1 cellular context compared by ENCODE assay signal in the genomic region with DNA sequence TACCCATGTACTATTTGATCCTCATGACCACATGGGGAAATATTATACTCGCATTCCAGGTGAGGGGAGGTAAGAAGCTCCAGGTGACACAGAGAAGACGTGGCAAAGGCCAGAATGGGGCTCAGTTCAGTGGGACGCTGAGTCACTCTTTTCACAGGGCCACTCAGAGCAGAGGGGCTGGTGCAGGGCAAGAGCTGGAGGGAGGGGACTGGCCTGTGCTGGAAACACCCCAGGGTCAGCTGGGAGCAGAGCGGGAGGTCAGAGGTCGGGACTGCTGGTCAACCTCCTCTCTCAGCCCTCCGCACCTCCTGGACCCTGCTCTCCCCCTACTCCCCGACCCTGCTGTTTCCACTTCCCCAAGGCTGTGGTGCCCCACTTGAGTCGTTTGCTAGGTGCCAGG.
TF ChIP-seq lines count a peak whose summit lies in the region.

No MANE protein-coding gene starts in this region.

TF ChIP-seq in H1, 55 proteins besides CTCF, POLR2A, EP300 and RAD21:
- TF ChIP-seq CHD2 (IDR thresholded peaks at IDR 0.05; ENCODE audit: low read length) (no peak), BCL11A (IDR thresholded peaks at IDR 0.05; ENCODE audit: low read depth in 2 of 2, low read length in 2 of 2) (no peak), ASH2L (IDR thresholded peaks at IDR 0.05; ENCODE audit: low read length) (no peak), TAF1 (IDR thresholded peaks at IDR 0.05; ENCODE audit: low read depth, low read length) (no peak), CHD1 (IDR thresholded peaks at IDR 0.05; ENCODE audit: low read depth, low read length) (no peak), YY1 (IDR thresholded peaks at IDR 0.05; ENCODE audit: low read depth, low read length) (no peak), GABPA (IDR thresholded peaks at IDR 0.05; ENCODE audit: borderline replicate concordance, insufficient read depth, low read length) (no peak), RBBP5 (IDR thresholded peaks at IDR 0.05; ENCODE audit: borderline replicate concordance, low read depth, low read length) (no peak), TAF7 (optimal IDR thresholded peaks at IDR 0.05; ENCODE audit: borderline replicate concordance, low read depth, low read length) (no peak), RXRA (IDR thresholded peaks at IDR 0.05; ENCODE audit: insufficient read depth, low read depth, low read length) (no peak), TCF12 (IDR thresholded peaks at IDR 0.05; ENCODE audit: low read depth, low read length) (no peak), USF2 (IDR thresholded peaks at IDR 0.05; ENCODE audit: low read length) (no peak), SP2 (IDR thresholded peaks at IDR 0.05; ENCODE audit: low read length) (no peak), CREB1 (IDR thresholded peaks at IDR 0.05) (no peak), KDM1A (IDR thresholded peaks at IDR 0.05; ENCODE audit: borderline replicate concordance, low read length) (no peak), HDAC2 (IDR thresholded peaks at IDR 0.05; ENCODE audit: borderline replicate concordance in 1 of 2, low read depth in 2 of 2, low read length in 2 of 2) (no peak)
